7 cellular contexts compared by ENCODE assay signal in the genomic region with DNA sequence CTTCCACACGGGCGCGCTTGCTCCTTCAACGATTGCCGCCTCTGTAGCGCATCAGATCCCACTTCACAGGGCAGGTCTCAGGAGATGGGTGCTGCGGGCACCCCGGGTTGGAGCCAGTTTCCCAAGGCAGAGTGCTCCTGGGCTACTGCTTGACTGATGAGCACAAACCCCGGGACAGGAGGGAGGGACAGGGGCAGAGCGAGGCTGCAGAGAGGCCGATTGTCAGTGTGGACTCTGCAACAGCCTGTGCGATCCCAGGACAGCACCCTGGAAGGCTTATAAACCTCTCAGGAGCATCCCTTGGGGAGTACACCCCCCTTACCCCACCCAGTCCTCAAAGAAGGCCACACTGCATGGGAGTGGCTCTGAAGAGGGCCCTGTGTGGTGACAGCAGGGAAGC.
"Had no signal": no experiment of that assay in that cellular context is flagged by ENCODE, and none has a peak within 500 bp of the region (broad histone marks: within the 10 kb centered on the region; RNA-seq: fewer than 3 reads in every experiment).

No MANE protein-coding gene starts in this region.

- H3K4me3 ChIP-seq: GM23248, HAP-1 had no signal

- ATAC-seq: HCT116 had no signal

- H3K9ac ChIP-seq: GM23248 had no signal

- H2AFZ ChIP-seq: GM23248 had no signal

- H3K36me3 ChIP-seq: HAP-1 had no signal

- H3K9me3 ChIP-seq: HAP-1 had no signal

- H3K4me1 ChIP-seq: HAP-1 had no signal

- DNase-seq: GM23248, GOT3, H7, HFFc6, IMR-90 had no signal
